Comparison of ENCODE assay signal across 8 cellular contexts in the genomic region with DNA sequence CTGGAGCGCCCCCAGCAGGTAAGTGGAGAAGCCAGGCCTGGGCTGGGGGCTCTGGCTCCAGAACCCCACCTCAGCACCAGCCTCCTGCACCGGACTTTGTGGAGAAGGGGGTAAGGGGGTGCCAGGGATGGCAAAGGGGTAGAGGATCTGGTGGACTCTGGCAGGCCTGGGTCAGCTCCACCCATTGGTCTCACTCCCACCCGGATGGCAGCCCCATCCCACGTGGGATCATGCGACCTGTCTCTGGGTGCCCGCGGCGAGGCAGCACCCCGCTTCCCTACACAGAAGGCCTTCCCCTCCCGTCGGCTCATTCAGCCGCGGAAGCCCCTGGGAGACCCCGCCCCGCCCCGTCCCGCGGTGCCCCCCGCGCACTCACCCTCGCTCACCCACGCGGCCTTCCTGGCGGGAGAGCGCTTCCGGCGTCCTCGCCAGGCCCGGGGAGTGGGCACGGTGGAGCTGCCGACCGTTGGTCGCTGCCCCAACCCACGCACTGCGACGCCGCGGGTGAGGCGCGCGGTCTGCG. TPM values are rescaled to one million over a fixed set of nuclear protein-coding genes. Genes with fewer than 3 reads are reported as not detected.
DNase-seq lines count a peak whose midpoint lies in the region; ATAC-seq lines count a peak whose summit lies in the region.

No MANE protein-coding gene starts in this region.

- H3K27ac ChIP-seq in epithelial cell of prostate: peak overlapping the region; percentile 87

- peaks cover 13% of the 10 kb centered on the region for H3K36me3 Mint-ChIP-seq in activated CD4-positive, alpha-beta T cell treated with anti-CD3 and anti-CD28 coated beads, Interleukin-2, amount 10 ng/mL, durations not matched to agents 7 days and 5 days (ENCODE audit: low read depth)
- H3K36me3 Mint-ChIP-seq in natural killer cell treated with Interleukin-12 subunit alpha and Interleukin-12 subunit beta and Interleukin-15 and Interleukin-18, amount 100 ng/mL, for 72 hours: peaks cover 5% of the 10 kb centered on the region

- peak overlapping the region; percentile 78 for H3K4me3 Mint-ChIP-seq in activated CD4-positive, alpha-beta T cell treated with anti-CD3 and anti-CD28 coated beads, Interleukin-2, amount 10 ng/mL, durations not matched to agents 7 days and 5 days
- peak overlapping the region; percentile 76 for H3K4me3 Mint-ChIP-seq in natural killer cell treated with Interleukin-12 subunit alpha and Interleukin-12 subunit beta and Interleukin-15 and Interleukin-18, amount 100 ng/mL, for 72 hours

- no peaks in the 10 kb centered on the region for H3K27me3 Mint-ChIP-seq in activated CD4-positive, alpha-beta T cell treated with anti-CD3 and anti-CD28 coated beads, Interleukin-2, amount 10 ng/mL, durations not matched to agents 7 days and 5 days
- H3K27me3 Mint-ChIP-seq in natural killer cell treated with Interleukin-12 subunit alpha and Interleukin-12 subunit beta and Interleukin-15 and Interleukin-18, amount 100 ng/mL, for 72 hours: no peaks in the 10 kb centered on the region

- ATAC-seq in GM21447 (IDR thresholded peaks at IDR 0.05; ENCODE audit: unreplicated experiment): peak; percentile 36
- peak; percentile 59 to 65 for ATAC-seq in natural killer cell treated with Interleukin-12 subunit alpha and Interleukin-12 subunit beta and Interleukin-15 and Interleukin-18, amount 100 ng/mL, for 72 hours

- CTCF ChIA-PET in activated CD4-positive, alpha-beta T cell treated with anti-CD3 and anti-CD28 coated beads, Interleukin-2, amount 10 ng/mL, durations not matched to agents 7 days and 5 days (lab: Charles Lee): interaction anchor here (0.6 to 2.0 kb wide), 12 partner anchors 9 to 142 kb away, joined by 3 to 10 read pairs (median 3); a partner anchor contains a TSS

- POLR2A ChIA-PET in activated CD4-positive, alpha-beta T cell treated with anti-CD3 and anti-CD28 coated beads, Interleukin-2, amount 10 ng/mL, durations not matched to agents 7 days and 5 days (lab: Charles Lee): no interaction called here

- H3K9me3 Mint-ChIP-seq in activated CD4-positive, alpha-beta T cell treated with anti-CD3 and anti-CD28 coated beads, Interleukin-2, amount 10 ng/mL, durations not matched to agents 7 days and 5 days: no peaks in the 10 kb centered on the region
- H3K9me3 Mint-ChIP-seq in natural killer cell treated with Interleukin-12 subunit alpha and Interleukin-12 subunit beta and Interleukin-15 and Interleukin-18, amount 100 ng/mL, for 72 hours: no peaks in the 10 kb centered on the region

- H3K4me3 ChIP-seq in Jurkat, Clone E6-1 (ENCODE audit: low read length): peak overlapping the region; percentile 73

- DNase-seq in GDM1 (lab: John Stamatoyannopoulos, UW) (peak; percentile 31), epithelial cell of prostate (ENCODE audit: low read depth, low spot score) (no peak), medulla oblongata (ENCODE audit: extremely low spot score) (no peak), DMS153 (lab: John Stamatoyannopoulos, UW) (no peak)
- DNase-seq in Jurkat, Clone E6-1 (ENCODE audit: low read depth, low spot score): peak; percentile 19
- peak; percentile 60 for DNase-seq in activated CD4-positive, alpha-beta T cell treated with anti-CD3 and anti-CD28 coated beads, Interleukin-2, amount 10 ng/mL, durations not matched to agents 7 days and 5 days
- DNase-seq in natural killer cell treated with Interleukin-12 subunit alpha and Interleukin-12 subunit beta and Interleukin-15 and Interleukin-18, amount 100 ng/mL, for 72 hours (ENCODE audit: low spot score): peak; percentile 70

- peaks cover 17% of the 10 kb centered on the region for H3K4me1 Mint-ChIP-seq in activated CD4-positive, alpha-beta T cell treated with anti-CD3 and anti-CD28 coated beads, Interleukin-2, amount 10 ng/mL, durations not matched to agents 7 days and 5 days
- peaks cover 12 to 16% of the 10 kb centered on the region in 2 donors for H3K4me1 Mint-ChIP-seq in natural killer cell treated with Interleukin-12 subunit alpha and Interleukin-12 subunit beta and Interleukin-15 and Interleukin-18, amount 100 ng/mL, for 72 hours (ENCODE audit: low read depth in 2 of 2)

- peak overlapping the region; percentile 89 for H3K27ac Mint-ChIP-seq in activated CD4-positive, alpha-beta T cell treated with anti-CD3 and anti-CD28 coated beads, Interleukin-2, amount 10 ng/mL, durations not matched to agents 7 days and 5 days
- peak overlapping the region; percentile 43 to 58 for H3K27ac Mint-ChIP-seq in natural killer cell treated with Interleukin-12 subunit alpha and Interleukin-12 subunit beta and Interleukin-15 and Interleukin-18, amount 100 ng/mL, for 72 hours

RNA-seq across cellular contexts. Expression of a gene that starts 0.5 kb away (rescaled TPM):
- polyA plus RNA-seq in Jurkat, Clone E6-1 (2012; ENCODE audit: insufficient read depth, insufficient read length): 74.1 TPM
- total RNA-seq in activated CD4-positive, alpha-beta T cell treated with anti-CD3 and anti-CD28 coated beads, Interleukin-2, amount 10 ng/mL, durations not matched to agents 7 days and 5 days: 10 to 100 TPM; 15.7 TPM
- total RNA-seq in natural killer cell treated with Interleukin-12 subunit alpha and Interleukin-12 subunit beta and Interleukin-15 and Interleukin-18, amount 100 ng/mL, for 72 hours: 1 to 10 TPM; 5.8 to 8.7 TPM

RNA-seq across cellular contexts. Expression of a gene that starts 30.1 kb away (rescaled TPM):
- polyA plus RNA-seq in Jurkat, Clone E6-1 (2012; ENCODE audit: insufficient read depth, insufficient read length): 6.8 TPM
- total RNA-seq in activated CD4-positive, alpha-beta T cell treated with anti-CD3 and anti-CD28 coated beads, Interleukin-2, amount 10 ng/mL, durations not matched to agents 7 days and 5 days: 1 to 10 TPM; 1.5 to 2.0 TPM
- 1 to 10 TPM; 1.4 to 5.9 TPM for total RNA-seq in natural killer cell treated with Interleukin-12 subunit alpha and Interleukin-12 subunit beta and Interleukin-15 and Interleukin-18, amount 100 ng/mL, for 72 hours

RNA-seq across cellular contexts. Expression of a gene that starts 31.6 kb away (rescaled TPM):
- polyA plus RNA-seq in Jurkat, Clone E6-1 (2012; ENCODE audit: insufficient read depth, insufficient read length): 79.4 TPM
- total RNA-seq in activated CD4-positive, alpha-beta T cell treated with anti-CD3 and anti-CD28 coated beads, Interleukin-2, amount 10 ng/mL, durations not matched to agents 7 days and 5 days: 10 to 100 TPM; 59.2 to 62.0 TPM
- total RNA-seq in natural killer cell treated with Interleukin-12 subunit alpha and Interleukin-12 subunit beta and Interleukin-15 and Interleukin-18, amount 100 ng/mL, for 72 hours: 100 to 1,000 TPM; 156 to 160 TPM

RNA-seq across cellular contexts. Expression of a gene that starts 47.7 kb away (rescaled TPM):
- polyA plus RNA-seq in Jurkat, Clone E6-1 (2012; ENCODE audit: insufficient read depth, insufficient read length): 15.9 TPM
- not detected for total RNA-seq in activated CD4-positive, alpha-beta T cell treated with anti-CD3 and anti-CD28 coated beads, Interleukin-2, amount 10 ng/mL, durations not matched to agents 7 days and 5 days
- total RNA-seq in natural killer cell treated with Interleukin-12 subunit alpha and Interleukin-12 subunit beta and Interleukin-15 and Interleukin-18, amount 100 ng/mL, for 72 hours: under 1 TPM in 1 of 2 donors, not detected in 1; 0.67 TPM

RNA-seq across cellular contexts. Expression of a gene that starts 47.8 kb away (rescaled TPM):
- polyA plus RNA-seq in Jurkat, Clone E6-1 (2012; ENCODE audit: insufficient read depth, insufficient read length): 3.2 TPM
- total RNA-seq in activated CD4-positive, alpha-beta T cell treated with anti-CD3 and anti-CD28 coated beads, Interleukin-2, amount 10 ng/mL, durations not matched to agents 7 days and 5 days: not detected
- under 1 TPM in 1 of 2 donors, not detected in 1; 0.61 TPM for total RNA-seq in natural killer cell treated with Interleukin-12 subunit alpha and Interleukin-12 subunit beta and Interleukin-15 and Interleukin-18, amount 100 ng/mL, for 72 hours

Comparison
In these comparisons a context has a peak if more than half of its experiments do, and no peak if none do; other contexts are left out.
1. DNase-seq: peak in GDM1 (single experiment), Jurkat, Clone E6-1 (single experiment), activated CD4-positive, alpha-beta T cell treated with anti-CD3 and anti-CD28 coated beads, Interleukin-2, amount 10 ng/mL, durations not matched to agents 7 days and 5 days (single experiment) and natural killer cell treated with Interleukin-12 subunit alpha and Interleukin-12 subunit beta and Interleukin-15 and Interleukin-18, amount 100 ng/mL, for 72 hours (single experiment); none in epithelial cell of prostate (single experiment), medulla oblongata (single experiment) and DMS153 (single experiment).